Comparison of ENCODE assay signal across 1 cellular context in genomic region chr3:157146664-157147082, GRCh38.
TF ChIP-seq lines count a peak whose summit lies in the region.

No MANE protein-coding gene starts in this region.

TF ChIP-seq in IMR-90, 13 proteins besides CTCF, POLR2A, EP300 and RAD21:
- no peak for TF ChIP-seq NFE2L2 (IDR thresholded peaks at IDR 0.05; ENCODE audit: low read depth, low read length)
- TF ChIP-seq RCOR1 (IDR thresholded peaks at IDR 0.05; ENCODE audit: insufficient replicate concordance, low read length), result no peak
- TF ChIP-seq ELK1 (IDR thresholded peaks at IDR 0.05; ENCODE audit: borderline replicate concordance, low read depth, low read length), result no peak
- no peak for TF ChIP-seq MAZ (IDR thresholded peaks at IDR 0.05; ENCODE audit: borderline replicate concordance, low read depth, low read length)
- no peak for TF ChIP-seq MXI1 (IDR thresholded peaks at IDR 0.05; ENCODE audit: borderline replicate concordance, low read depth, low read length)
- TF ChIP-seq USF2 (IDR thresholded peaks at IDR 0.05; ENCODE audit: low read depth, low read length), result no peak
- no peak for TF ChIP-seq FOS (IDR thresholded peaks at IDR 0.05; ENCODE audit: low read depth, low read length)
- TF ChIP-seq CEBPB (IDR thresholded peaks at IDR 0.05; ENCODE audit: low read depth, low read length), result no peak
- TF ChIP-seq BHLHE40 (IDR thresholded peaks at IDR 0.05; ENCODE audit: low read depth, low read length), result no peak
- TF ChIP-seq SMC3 (IDR thresholded peaks at IDR 0.05; ENCODE audit: low read depth, low read length), result no peak
- no peak for TF ChIP-seq MAFK (IDR thresholded peaks at IDR 0.05; ENCODE audit: low read depth, low read length)
- TF ChIP-seq RFX5 (IDR thresholded peaks at IDR 0.05; ENCODE audit: low read depth, low read length), result no peak
- no peak for TF ChIP-seq CHD1 (IDR thresholded peaks at IDR 0.05; ENCODE audit: low read depth, low read length)
